Comparison of ENCODE assay signal across 1 cellular context in genomic region chr5:8650197-8650596, GRCh38.
TF ChIP-seq lines count a peak whose summit lies in the region.

No MANE protein-coding gene starts in this region.

TF ChIP-seq in IMR-90, 13 proteins besides CTCF, POLR2A, EP300 and RAD21 (continued from another document):
- TF ChIP-seq USF2 (IDR thresholded peaks at IDR 0.05; ENCODE audit: low read depth, low read length) (no peak), SMC3 (IDR thresholded peaks at IDR 0.05; ENCODE audit: low read depth, low read length) (no peak), BHLHE40 (IDR thresholded peaks at IDR 0.05; ENCODE audit: low read depth, low read length) (no peak), FOS (IDR thresholded peaks at IDR 0.05; ENCODE audit: low read depth, low read length) (no peak), CEBPB (IDR thresholded peaks at IDR 0.05; ENCODE audit: low read depth, low read length) (no peak)
